Comparison of ENCODE assay signal across 12 cellular contexts in genomic region chr5:55850839-55851674, GRCh38. TPM values are rescaled to one million over a fixed set of nuclear protein-coding genes. Genes with fewer than 3 reads are reported as not detected.
A peak's percentile ranks its signal among the peaks of the same experiment; 100 is the strongest.
DNase-seq lines count a peak whose midpoint lies in the region; ATAC-seq, FAIRE-seq and TF ChIP-seq lines count a peak whose summit lies in the region.
"Had no signal": no experiment of that assay in that cellular context is flagged by ENCODE, and none has a peak within 500 bp of the region (broad histone marks: within the 10 kb centered on the region; RNA-seq: fewer than 3 reads in every experiment).

TSS of gene IL31RA (plus strand) at chr5:55851357. CDS start at chr5:55851571, 214 bp downstream.

- peak within 1 kb of the TSS; percentile 98 for H3K27ac Mint-ChIP-seq in MCF 10A (ENCODE audit: low read depth, unreplicated experiment)
- H3K27ac Mint-ChIP-seq: CD8-positive, alpha-beta memory T cell had no signal

- TF ChIP-seq CTCF in MCF 10A (IDR thresholded peaks at IDR 0.05; ENCODE audit: unreplicated experiment) (no peak), breast epithelium (IDR thresholded peaks at IDR 0.05) (no peak), fibroblast of the aortic adventitia (IDR thresholded peaks at IDR 0.05; ENCODE audit: insufficient read depth, low read length) (no peak)

- no peak for TF ChIP-seq POLR2A in breast epithelium (IDR thresholded peaks at IDR 0.05)

- no TSS peak for BruUV-seq in MCF 10A (replicated peaks; lab: Mats Ljungman, UMichigan)

- H3K9me3 ChIP-seq in breast epithelium, result no peaks in the 10 kb centered on the region
- H3K9me3 ChIP-seq: prostate gland, stomach had no signal

- no peaks in the 10 kb centered on the region for H3K27me3 ChIP-seq in breast epithelium
- H3K27me3 ChIP-seq: stomach had no signal

- H3K4me1 Mint-ChIP-seq in MCF 10A (ENCODE audit: insufficient read depth, unreplicated experiment), result peaks cover 37% of the 10 kb centered on the region

- H3K4me1 ChIP-seq in breast epithelium, result no peaks in the 10 kb centered on the region
- H3K4me1 ChIP-seq: prostate gland, stomach had no signal

- FAIRE-seq in urothelium cell line (lab: Jason Lieb, UNC), result no peak

- no peaks in the 10 kb centered on the region for H3K27me3 Mint-ChIP-seq in MCF 10A (ENCODE audit: insufficient read depth, unreplicated experiment)

- H3K36me3 ChIP-seq in breast epithelium, result no peaks in the 10 kb centered on the region
- H3K36me3 ChIP-seq: prostate gland, stomach had no signal

- H3K36me3 Mint-ChIP-seq in MCF 10A (ENCODE audit: insufficient read depth, unreplicated experiment), result no peaks in the 10 kb centered on the region

- H3K4me3 Mint-ChIP-seq in MCF 10A (ENCODE audit: unreplicated experiment), result peak within 1 kb of the TSS; percentile 75
- H3K4me3 Mint-ChIP-seq: CD8-positive, alpha-beta memory T cell had no signal

- peak; percentile 87 for DNase-seq in MCF 10A (ENCODE audit: unreplicated experiment)
- DNase-seq in breast epithelium (ENCODE audit: low spot score in 2 of 2), result no peak
- peak; percentile 24 for DNase-seq in SIG-M5 (lab: John Stamatoyannopoulos, UW)
- peak; percentile 75 for DNase-seq in fibroblast of the aortic adventitia (ENCODE audit: low read depth)
- peak; percentile 65 for DNase-seq in urothelium cell line (ENCODE audit: low spot score)
- DNase-seq in activated CD4-positive, alpha-beta T cell treated with anti-CD3 and anti-CD28 coated beads for 1 hour, result no peak
- DNase-seq: CD8-positive, alpha-beta memory T cell; NCI-H2081; stomach had no signal

- ATAC-seq in HG03469 (IDR thresholded peaks at IDR 0.05; ENCODE audit: unreplicated experiment), result no peak
- no peak for ATAC-seq in HG03571 (IDR thresholded peaks at IDR 0.05; ENCODE audit: unreplicated experiment)

- POLR2A ChIA-PET in MCF 10A (lab: Yijun Ruan, JAX), result interaction anchor here (0.6 to 4.0 kb wide), 13 partner anchors 12 to 1107 kb away, joined by 3 to 26 read pairs (median 6); partner anchors contain the start of genes DHX29 and MTREX

- intact Hi-C loops in MCF 10A (cut with micrococcal nuclease) (loop anchor here (2.0 kb wide), 1 partner anchor 138 kb away; the partner anchor contains the start of gene SLC38A9), breast epithelium (cut with DNase I; ENCODE audit: low total_unique reads) (no loop called here)

- H3K27ac ChIP-seq in breast epithelium, result no peak within 1 kb of the TSS
- H3K27ac ChIP-seq: prostate gland, stomach had no signal

- H3K9me3 Mint-ChIP-seq in MCF 10A (ENCODE audit: unreplicated experiment), result no peaks in the 10 kb centered on the region
- H3K9me3 Mint-ChIP-seq: CD8-positive, alpha-beta memory T cell had no signal

- CTCF ChIA-PET in MCF 10A (lab: Yijun Ruan, JAX), result interaction anchor here (0.7 to 1.8 kb wide), 4 partner anchors 85 to 137 kb away, joined by 3 to 4 read pairs (median 4); no protein-coding TSS in a partner anchor

- H3K4me3 ChIP-seq in breast epithelium (no peak within 1 kb of the TSS), fibroblast of the aortic adventitia (ENCODE audit: low read depth, low read length) (no peak within 1 kb of the TSS)
- H3K4me3 ChIP-seq: prostate gland, stomach had no signal

RNA-seq across cellular contexts. Expression of gene IL31RA, which starts in this region (rescaled TPM):
- total RNA-seq in MCF 10A (2022), result 5.8 and 6.4 TPM in 2 replicates
- total RNA-seq in breast epithelium, result not detected
- 0.72 and 0.74 TPM in 2 replicates for total RNA-seq in fibroblast of the aortic adventitia (ENCODE audit: low replicate concordance)
- total RNA-seq: CD8-positive, alpha-beta memory T cell had no signal

Comparison
In these comparisons a context has a peak if more than half of its experiments do, and no peak if none do; other contexts are left out.
1. DNase-seq: peak in MCF 10A (single experiment), SIG-M5 (single experiment) and urothelium cell line (single experiment); none in breast epithelium (0 of 2) and activated CD4-positive, alpha-beta T cell treated with anti-CD3 and anti-CD28 coated beads for 1 hour (single experiment).
2. Peak in DNase-seq in fibroblast of the aortic adventitia; RNA of the gene not detected or under 1 TPM.